Comparison of ENCODE assay signal across 9 cellular contexts in genomic region chr20:51404297-51405060, GRCh38.
A peak's percentile ranks its signal among the peaks of the same experiment; 100 is the strongest.
DNase-seq lines count a peak whose midpoint lies in the region; ATAC-seq, FAIRE-seq and TF ChIP-seq lines count a peak whose summit lies in the region.
"Had no signal": no experiment of that assay in that cellular context is flagged by ENCODE, and none has a peak within 500 bp of the region (broad histone marks: within the 10 kb centered on the region; RNA-seq: fewer than 3 reads in every experiment).

No MANE protein-coding gene starts in this region.

- ATAC-seq in left ventricle myocardium superior (no peak), HG03575 (IDR thresholded peaks at IDR 0.05; ENCODE audit: extremely low read depth, insufficient number of reproducible peaks, low FRiP score, unreplicated experiment) (peak; percentile 46), HepG2 (no peak), GM23338 (no peak)

- no peaks in the 10 kb centered on the region for H3K9me2 ChIP-seq in GM23338 (ENCODE audit: insufficient read depth)

- H3K4me3 Mint-ChIP-seq in GM23338 = no peak overlapping the region

- WGBS in HepG2 (ENCODE audit: low lambda C conversion rate) = 96% methylated on average over 8 of the region's 10 CpGs

- H4K20me1 ChIP-seq in HepG2 (ENCODE audit: insufficient read depth, low read length) (no peaks in the 10 kb centered on the region), GM23338 (replicated peaks; ENCODE audit: insufficient read depth) (no peaks in the 10 kb centered on the region)

- no peaks in the 10 kb centered on the region for H3K27me3 ChIP-seq in left ventricle myocardium inferior (ENCODE audit: low read depth)
- no peaks in the 10 kb centered on the region for H3K27me3 ChIP-seq in HepG2 (ENCODE audit: control insufficient read depth in 1 of 2, insufficient read depth in 2 of 2, low read length in 2 of 2)
- H3K27me3 ChIP-seq in GM23338 (ENCODE audit: insufficient read depth) = no peaks in the 10 kb centered on the region
- H3K27me3 ChIP-seq: adrenal gland had no signal

- no peak overlapping the region for H2AFZ ChIP-seq in HepG2 (ENCODE audit: low read length)
- no peak overlapping the region for H2AFZ ChIP-seq in GM23338

- H3K9ac ChIP-seq in HepG2 (ENCODE audit: insufficient read depth, low read depth, low read length) = no peak overlapping the region

- TF ChIP-seq CTCF in left ventricle myocardium inferior (IDR thresholded peaks at IDR 0.05; ENCODE audit: borderline replicate concordance) = no peak
- no peak for TF ChIP-seq CTCF in HepG2 (CRISPR knock-in tag; IDR thresholded peaks at IDR 0.05)
- no peak for TF ChIP-seq CTCF in GM23338 (conservative IDR thresholded peaks at IDR 0.05; ENCODE audit: low read depth in 2 of 2)

- TF ChIP-seq RAD21 in HepG2 (CRISPR knock-in tag; IDR thresholded peaks at IDR 0.05) = no peak

- no peaks in the 10 kb centered on the region for H3K9me3 Mint-ChIP-seq in GM23338

- H3K4me2 ChIP-seq in HepG2 (ENCODE audit: low read depth, low read length) (no peak overlapping the region), GM23338 (no peak overlapping the region)

- H3K79me2 ChIP-seq in HepG2 (ENCODE audit: insufficient read depth, low read length) (no peaks in the 10 kb centered on the region), GM23338 (replicated peaks; ENCODE audit: insufficient read depth) (no peaks in the 10 kb centered on the region)

- in situ Hi-C loops in HepG2 (cut with HindIII; ENCODE audit: extremely low pct_ligation_motif_present, low pct_unique_long_range_greater_than_20kb) = no loop called here

- no peak for TF ChIP-seq POLR2A in HepG2 (IDR thresholded peaks at IDR 0.05; ENCODE audit: insufficient read depth in 1 of 2, low read depth in 2 of 2, low read length in 2 of 2)

- no peaks in the 10 kb centered on the region for H3K27me3 Mint-ChIP-seq in GM23338 (ENCODE audit: insufficient read depth, low read depth, poor library complexity)

- POLR2A ChIA-PET in HepG2 (lab: Yijun Ruan, JAX) = no interaction called here

- H3K36me3 ChIP-seq in left ventricle myocardium inferior = no peaks in the 10 kb centered on the region
- peaks cover 0 to 10% of the 10 kb centered on the region in 2 experiments; a peak in 2 of 5 replicates for H3K36me3 ChIP-seq in HepG2 (replicated peaks in 1 of 2; ENCODE audit: control insufficient read depth in 1 of 2, insufficient read depth in 2 of 2, low read length in 2 of 2)
- H3K36me3 ChIP-seq in GM23338 (ENCODE audit: insufficient read depth) = no peaks in the 10 kb centered on the region
- H3K36me3 ChIP-seq: adrenal gland had no signal

- H3K27ac Mint-ChIP-seq in GM23338 = no peak overlapping the region

- no peaks in the 10 kb centered on the region for H3F3A ChIP-seq in GM23338 (replicated peaks; ENCODE audit: low read depth)

- intact Hi-C loops in left ventricle myocardium superior (cut with micrococcal nuclease) (no loop called here), left ventricle myocardium inferior (cut with micrococcal nuclease) (no loop called here), HepG2 (cut with micrococcal nuclease; ENCODE audit: unreplicated experiment) (no loop called here)

- H3K27ac ChIP-seq in left ventricle myocardium inferior (replicated peaks) (no peak overlapping the region), HepG2 (ENCODE audit: extremely low read length, insufficient read depth, low read length) (no peak overlapping the region), GM23338 (ENCODE audit: low read depth) (no peak overlapping the region)
- H3K27ac ChIP-seq: adrenal gland had no signal

- H3K4me1 ChIP-seq in left ventricle myocardium inferior (no peaks in the 10 kb centered on the region), HepG2 (ENCODE audit: insufficient read depth, low read length) (no peaks in the 10 kb centered on the region), GM23338 (ENCODE audit: insufficient read depth) (no peaks in the 10 kb centered on the region)
- H3K4me1 ChIP-seq: adrenal gland had no signal

- no peaks in the 10 kb centered on the region for H3K9me3 ChIP-seq in left ventricle myocardium inferior (replicated peaks)
- H3K9me3 ChIP-seq in HepG2 (ENCODE audit: low read length) = no peaks in the 10 kb centered on the region
- H3K9me3 ChIP-seq: adrenal gland had no signal

- no TSS peak for BruUV-seq in HepG2 (replicated peaks; lab: Mats Ljungman, UMichigan)

- DNase-seq in left ventricle myocardium superior = peak; percentile 44
- no peak for DNase-seq in left ventricle myocardium inferior
- peak; percentile 73 for DNase-seq in activated CD8-positive, alpha-beta memory T cell treated with anti-CD3 and anti-CD28 coated beads, Interleukin-2, amount 50 U/mL, for 1 hour (ENCODE audit: extremely low read depth)
- DNase-seq in HepG2 (ENCODE audit: low spot score) = no peak
- peak; percentile 94 for DNase-seq in stimulated activated naive CD4-positive, alpha-beta T cell treated with Interleukin-2 at 50 U/mL for 16 hours (lab: John Stamatoyannopoulos, UW)
- DNase-seq in GM23338 (ENCODE audit: low spot score) = no peak
- DNase-seq in DMS53 treated with DMSO at 0.1 percent for 48 hours (lab: John Stamatoyannopoulos, UW; ENCODE audit: unreplicated experiment) = no peak

- TF ChIP-seq EP300 in HepG2 (IDR thresholded peaks at IDR 0.05; ENCODE audit: low read depth in 2 of 2, low read length in 2 of 2) (no peak), HepG2 (CRISPR knock-in tag; IDR thresholded peaks at IDR 0.05; ENCODE audit: borderline replicate concordance) (no peak)

- H3K4me1 Mint-ChIP-seq in GM23338 = no peaks in the 10 kb centered on the region; the same call in 2 of the 3 replicates

- no peaks in the 10 kb centered on the region for H3K36me3 Mint-ChIP-seq in GM23338 (ENCODE audit: low read depth)

- CTCF ChIA-PET in HepG2 (lab: Yijun Ruan, JAX; ENCODE audit: low intra/inter-chr PET ratio, low total read pairs) = interaction anchor here (1.2 kb wide), 1 partner anchor 190 kb away, joined by 5 read pairs; no protein-coding TSS in a partner anchor

- no peak overlapping the region for H3K4me3 ChIP-seq in left ventricle myocardium inferior
- no peak overlapping the region for H3K4me3 ChIP-seq in HepG2 (replicated peaks in 1 of 3; ENCODE audit: insufficient read depth in 1 of 3, low read depth in 2 of 3, low read length in 3 of 3)
- H3K4me3 ChIP-seq in GM23338 = no peak overlapping the region
- H3K4me3 ChIP-seq: adrenal gland had no signal

- FAIRE-seq in HepG2 (lab: Jason Lieb, UNC) = no peak

TF ChIP-seq in HepG2, 621 proteins besides CTCF, POLR2A, EP300 and RAD21:
- TF ChIP-seq, protein P1, sequence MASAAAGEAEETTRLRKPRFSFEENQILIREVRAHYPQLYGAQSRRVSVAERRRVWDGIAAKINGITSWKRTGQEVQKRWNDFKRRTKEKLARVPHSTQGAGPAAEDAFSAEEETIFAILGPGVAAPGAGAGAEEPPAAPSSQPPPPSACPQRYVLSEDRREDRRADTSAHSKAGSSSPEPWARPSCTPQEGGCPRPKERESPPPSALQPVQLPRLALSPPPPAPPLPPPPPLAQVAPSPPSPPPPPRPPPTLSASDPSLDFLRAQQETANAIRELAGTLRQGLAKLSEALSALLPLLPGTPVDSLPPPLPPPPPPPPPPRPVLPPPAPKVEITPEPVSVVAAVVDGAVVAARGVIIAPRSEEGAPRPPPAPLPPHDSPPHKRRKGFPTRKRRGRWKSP (CRISPR knock-in tag; IDR thresholded peaks at IDR 0.05) = no peak
- no peak for TF ChIP-seq TAF15 (IDR thresholded peaks at IDR 0.05; ENCODE audit: low read depth, low read length, poor library complexity, severe bottlenecking)
- peak; percentile 78 for TF ChIP-seq ZNF629 (CRISPR knock-in tag; conservative IDR thresholded peaks at IDR 0.05)
- TF ChIP-seq ZMYM3 (CRISPR knock-in tag; IDR thresholded peaks at IDR 0.05) = 0 out of 2 replicates have a peak, but pooled peaks have one; percentile 20
- peak; percentile 44; the same call in 1 of the 2 replicates for TF ChIP-seq LCORL (IDR thresholded peaks at IDR 0.05)
- no peak for TF ChIP-seq LCORL (CRISPR knock-in tag; IDR thresholded peaks at IDR 0.05)
- TF ChIP-seq ZNF138 (CRISPR knock-in tag; IDR thresholded peaks at IDR 0.05; ENCODE audit: low read depth) = no peak

TF ChIP-seq in GM23338, 12 proteins besides CTCF, POLR2A, EP300 and RAD21 (continues in another document):
- TF ChIP-seq POLR2AphosphoS5 (IDR thresholded peaks at IDR 0.05; ENCODE audit: low read depth) (no peak), EZH2phosphoT487 (IDR thresholded peaks at IDR 0.05; ENCODE audit: unreplicated experiment) (no peak), NANOG (IDR thresholded peaks at IDR 0.05; ENCODE audit: borderline replicate concordance) (no peak)

Comparison
In these comparisons a context has a peak if more than half of its experiments do, and no peak if none do; other contexts are left out.
1. DNase-seq: peak in left ventricle myocardium superior (single experiment), activated CD8-positive, alpha-beta memory T cell treated with anti-CD3 and anti-CD28 coated beads, Interleukin-2, amount 50 U/mL, for 1 hour (single experiment) and stimulated activated naive CD4-positive, alpha-beta T cell treated with Interleukin-2 at 50 U/mL for 16 hours (single experiment); none in left ventricle myocardium inferior (single experiment), HepG2 (single experiment), GM23338 (single experiment) and DMS53 treated with DMSO at 0.1 percent for 48 hours (single experiment).